1 cellular context compared by ENCODE assay signal in the genomic region with DNA sequence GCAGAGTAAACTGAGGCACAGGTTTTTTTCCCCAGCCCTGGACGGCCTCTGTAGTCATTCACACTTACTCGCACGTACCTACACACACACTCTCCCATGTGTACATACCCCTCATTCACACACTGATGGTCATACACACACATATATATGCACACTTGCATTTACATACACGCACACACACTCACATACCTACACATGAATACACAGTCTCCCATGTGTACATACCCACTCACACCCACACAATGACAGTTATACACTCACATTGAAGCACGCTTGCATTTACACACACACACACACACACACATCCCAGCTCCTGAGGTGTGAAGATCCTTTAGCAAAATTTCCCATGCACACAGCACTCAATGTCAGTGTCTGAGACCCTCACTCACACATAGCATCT.
TF ChIP-seq lines count a peak whose summit lies in the region.

No MANE protein-coding gene starts in this region.

TF ChIP-seq in HEK293, 187 proteins besides CTCF, POLR2A, EP300 and RAD21 (continued from another document):
- no peak for TF ChIP-seq ELK4 (IDR thresholded peaks at IDR 0.05; ENCODE audit: borderline replicate concordance, low read depth, low read length)
- TF ChIP-seq EGR2 (tag by site-specific recombination; IDR thresholded peaks at IDR 0.05; ENCODE audit: low read depth): peak; percentile 86
- TF ChIP-seq, protein P1, sequence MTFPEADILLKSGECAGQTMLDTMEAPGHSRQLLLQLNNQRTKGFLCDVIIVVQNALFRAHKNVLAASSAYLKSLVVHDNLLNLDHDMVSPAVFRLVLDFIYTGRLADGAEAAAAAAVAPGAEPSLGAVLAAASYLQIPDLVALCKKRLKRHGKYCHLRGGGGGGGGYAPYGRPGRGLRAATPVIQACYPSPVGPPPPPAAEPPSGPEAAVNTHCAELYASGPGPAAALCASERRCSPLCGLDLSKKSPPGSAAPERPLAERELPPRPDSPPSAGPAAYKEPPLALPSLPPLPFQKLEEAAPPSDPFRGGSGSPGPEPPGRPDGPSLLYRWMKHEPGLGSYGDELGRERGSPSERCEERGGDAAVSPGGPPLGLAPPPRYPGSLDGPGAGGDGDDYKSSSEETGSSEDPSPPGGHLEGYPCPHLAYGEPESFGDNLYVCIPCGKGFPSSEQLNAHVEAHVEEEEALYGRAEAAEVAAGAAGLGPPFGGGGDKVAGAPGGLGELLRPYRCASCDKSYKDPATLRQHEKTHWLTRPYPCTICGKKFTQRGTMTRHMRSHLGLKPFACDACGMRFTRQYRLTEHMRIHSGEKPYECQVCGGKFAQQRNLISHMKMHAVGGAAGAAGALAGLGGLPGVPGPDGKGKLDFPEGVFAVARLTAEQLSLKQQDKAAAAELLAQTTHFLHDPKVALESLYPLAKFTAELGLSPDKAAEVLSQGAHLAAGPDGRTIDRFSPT (tag by site-specific recombination; IDR thresholded peaks at IDR 0.05): peak; percentile 29; the same call in 1 of the 2 replicates
- peak; percentile 83 for TF ChIP-seq ZNF18 (tag by site-specific recombination; IDR thresholded peaks at IDR 0.05)
- TF ChIP-seq ZNF629 (tag by site-specific recombination; IDR thresholded peaks at IDR 0.05): no peak
- TF ChIP-seq ZFHX2 (tag by site-specific recombination; conservative IDR thresholded peaks at IDR 0.05): peak; percentile 92
- TF ChIP-seq ZBTB49 (tag by site-specific recombination; IDR thresholded peaks at IDR 0.05; ENCODE audit: low read depth): no peak
- no peak for TF ChIP-seq ZNF155 (tag by site-specific recombination; IDR thresholded peaks at IDR 0.05)
- TF ChIP-seq ZNF221 (tag by site-specific recombination; IDR thresholded peaks at IDR 0.05; ENCODE audit: borderline replicate concordance): no peak
- TF ChIP-seq ZNF623 (tag by site-specific recombination; IDR thresholded peaks at IDR 0.05): no peak
- no peak for TF ChIP-seq ZNF792 (tag by site-specific recombination; IDR thresholded peaks at IDR 0.05)
- TF ChIP-seq ZSCAN4 (tag by site-specific recombination; IDR thresholded peaks at IDR 0.05): peak; percentile 50; the same call in 1 of the 2 replicates
- no peak for TF ChIP-seq ZNF132 (tag by site-specific recombination; IDR thresholded peaks at IDR 0.05; ENCODE audit: borderline replicate concordance)
- TF ChIP-seq ZNF530 (tag by site-specific recombination; IDR thresholded peaks at IDR 0.05; ENCODE audit: low read depth): no peak
- TF ChIP-seq ZNF121 (tag by site-specific recombination; IDR thresholded peaks at IDR 0.05): no peak
